ENCODE assay signal across 8 cellular contexts in the genomic region with DNA sequence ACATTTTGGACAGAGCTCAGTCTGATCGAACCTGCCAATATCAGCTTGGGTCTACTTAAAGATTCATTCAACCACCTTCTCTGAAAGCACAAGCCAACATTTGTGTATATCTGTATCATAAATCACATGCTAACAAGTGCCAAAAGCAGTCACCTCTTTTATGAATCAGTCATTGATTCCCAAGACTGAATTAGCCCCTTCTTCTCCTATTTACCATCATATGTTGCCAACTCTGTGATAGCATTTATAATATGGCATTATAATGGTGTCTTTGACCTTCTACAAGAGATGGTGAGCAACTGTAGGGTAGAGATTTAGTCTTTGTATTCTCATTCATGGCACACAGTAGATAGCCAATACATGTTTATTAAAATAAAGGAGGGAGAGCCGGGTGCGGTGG.
"Had no signal": no experiment of that assay in that cellular context is flagged by ENCODE, and none has a peak within 500 bp of the region (broad histone marks: within the 10 kb centered on the region; RNA-seq: fewer than 3 reads in every experiment).

No MANE protein-coding gene starts in this region.

- H3K4me1 ChIP-seq: HAP-1 had no signal

- H3K4me3 ChIP-seq: GM23248, HAP-1 had no signal

- H3K27ac ChIP-seq: GM23248, HL-60 had no signal

- H3K9me3 ChIP-seq: HAP-1 had no signal

- H3K9ac ChIP-seq: GM23248 had no signal

- H3K36me3 ChIP-seq: HAP-1 had no signal

- H2AFZ ChIP-seq: GM23248 had no signal

- DNase-seq: GM23248, GOT3, H7, HFFc6, KBM-7 had no signal

- ATAC-seq: HCT116 had no signal
